In the genomic region with DNA sequence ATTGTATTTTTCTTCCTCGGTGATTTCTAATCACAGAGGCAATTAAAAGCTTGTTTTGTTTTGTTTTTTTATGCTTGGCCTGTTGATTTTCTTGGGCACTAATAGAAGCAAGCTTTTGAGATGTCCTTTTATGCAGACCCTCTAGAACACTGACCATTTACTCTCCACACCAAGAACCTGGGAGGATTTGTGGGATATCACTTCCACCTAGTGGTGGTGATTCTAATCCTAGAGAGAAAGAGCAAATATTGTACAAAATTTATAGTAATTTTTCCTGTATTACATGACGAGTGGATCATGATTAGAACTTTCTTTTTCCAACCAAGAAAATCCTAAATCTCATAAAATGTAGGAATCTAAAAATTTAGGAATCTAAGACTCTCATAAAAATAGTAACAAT, we compare ENCODE assay signal across 8 cellular contexts. TPM values are rescaled to one million over a fixed set of nuclear protein-coding genes. Genes with fewer than 3 reads are reported as not detected.
DNase-seq lines count a peak whose midpoint lies in the region; ATAC-seq and TF ChIP-seq lines count a peak whose summit lies in the region.

No MANE protein-coding gene starts in this region.

- H3K9ac ChIP-seq in H9 (ENCODE audit: extremely low read depth, insufficient read length, low read length): no peak overlapping the region

- H2AK5ac ChIP-seq in H9 (ENCODE audit: insufficient read length, low read length): no peak overlapping the region

- DNase-seq in ACHN (peak; percentile 48), H9 (no peak), T-helper 17 cell (no peak), glutamatergic neuron (no peak), HPDE6-E6E7 (ENCODE audit: extremely low spot score) (no peak), amniotic stem cell (lab: John Stamatoyannopoulos, UW) (no peak)

- H3K14ac ChIP-seq in H9 (ENCODE audit: insufficient read depth, low read length): no peak overlapping the region

- H3K4me1 Mint-ChIP-seq in H9 (peaks cover 0 to 2% of the 10 kb centered on the region in 2 experiments; a peak in 1 of 4 replicates), T-helper 17 cell (peaks cover 12% of the 10 kb centered on the region), glutamatergic neuron (ENCODE audit: low read depth, unreplicated experiment) (no peaks in the 10 kb centered on the region)

- no peaks in the 10 kb centered on the region for H3K79me1 ChIP-seq in H9 (ENCODE audit: insufficient read depth, low read depth, low read length, poor library complexity, severe bottlenecking)

- H3K36me3 Mint-ChIP-seq in H9 (ENCODE audit: insufficient read depth in 1 of 3, low read depth in 3 of 3): no peaks in the 10 kb centered on the region
- H3K36me3 Mint-ChIP-seq in T-helper 17 cell (ENCODE audit: low read depth): peaks cover 2% of the 10 kb centered on the region
- no peaks in the 10 kb centered on the region for H3K36me3 Mint-ChIP-seq in glutamatergic neuron (ENCODE audit: unreplicated experiment)

- no peak overlapping the region for H3K56ac ChIP-seq in H9 (ENCODE audit: insufficient read length, low read depth, low read length)

- H4K8ac ChIP-seq in H9 (replicated peaks; ENCODE audit: insufficient read length, low read depth, low read length): no peak overlapping the region

- no peaks in the 10 kb centered on the region for H3K9me3 ChIP-seq in H9 (ENCODE audit: control insufficient read depth, low read depth, low read length)
- no peaks in the 10 kb centered on the region for H3K9me3 ChIP-seq in T-helper 17 cell (ENCODE audit: control insufficient read depth, low read length, poor library complexity, severe bottlenecking)

- no peak overlapping the region for H4K5ac ChIP-seq in H9 (ENCODE audit: insufficient read length, low read depth, low read length)

- no peak overlapping the region for H2AFZ ChIP-seq in H9 (ENCODE audit: low read length)

- H3K23me2 ChIP-seq in H9 (ENCODE audit: insufficient read length, low read depth, low read length, poor library complexity, severe bottlenecking): no peaks in the 10 kb centered on the region

- no peak overlapping the region for H3K27ac ChIP-seq in H9 (ENCODE audit: insufficient read length, low read depth, low read length)

- in situ Hi-C loops in ACHN (cut with HindIII; ENCODE audit: low pct_ligation_motif_present, low pct_unique_long_range_greater_than_20kb, low sequenced_read_pairs): no loop called here

- no peaks in the 10 kb centered on the region for H3K4me1 ChIP-seq in H9 (ENCODE audit: insufficient read depth, low read length)

- no peak overlapping the region for H2BK5ac ChIP-seq in H9 (ENCODE audit: insufficient read length, low read length)

- no peak overlapping the region for H2BK120ac ChIP-seq in H9 (ENCODE audit: low read depth, low read length, poor library complexity, severe bottlenecking)

- H2BK15ac ChIP-seq in H9 (ENCODE audit: low read depth, low read length): no peak overlapping the region

- H3K9me3 Mint-ChIP-seq in H9 (no peaks in the 10 kb centered on the region), glutamatergic neuron (ENCODE audit: unreplicated experiment) (peaks cover 1% of the 10 kb centered on the region)

- no peak overlapping the region for H3T11ph ChIP-seq in H9 (ENCODE audit: low read length)

- peak; percentile 64 for TF ChIP-seq CTCF in H9 (conservative IDR thresholded peaks at IDR 0.05)
- TF ChIP-seq CTCF in glutamatergic neuron (IDR thresholded peaks at IDR 0.05; ENCODE audit: partially characterized antibody, unreplicated experiment): peak; percentile 16

- H3K4me3 Mint-ChIP-seq in H9 (no peak overlapping the region), T-helper 17 cell (no peak overlapping the region), glutamatergic neuron (ENCODE audit: unreplicated experiment) (no peak overlapping the region)

- no peak overlapping the region for H4K91ac ChIP-seq in H9 (ENCODE audit: insufficient read length, low read depth, low read length)

- H3K27ac Mint-ChIP-seq in H9 (no peak overlapping the region), T-helper 17 cell (peak overlapping the region; percentile 53), glutamatergic neuron (ENCODE audit: unreplicated experiment) (no peak overlapping the region)

- no peak overlapping the region for H3K4me2 ChIP-seq in H9 (ENCODE audit: insufficient read depth, insufficient read length, low read length)

- no CpG with 5 or more reads among the region's 2 CpGs for WGBS in H9 (ENCODE audit: extremely low coverage, insufficient read length, low lambda C conversion rate)

- H3K27me3 Mint-ChIP-seq in H9 (ENCODE audit: low read depth) (no peaks in the 10 kb centered on the region; the same call in 1 of the 2 replicates), T-helper 17 cell (no peaks in the 10 kb centered on the region), glutamatergic neuron (ENCODE audit: unreplicated experiment) (no peaks in the 10 kb centered on the region)

- no peaks in the 10 kb centered on the region for H3K79me2 ChIP-seq in H9 (ENCODE audit: insufficient read depth, low read length)

- no peak for ATAC-seq in T-helper 17 cell
- no peak for ATAC-seq in GM21529 (IDR thresholded peaks at IDR 0.05; ENCODE audit: unreplicated experiment)
- ATAC-seq in GM18511 (IDR thresholded peaks at IDR 0.05; ENCODE audit: unreplicated experiment): no peak

- no peak overlapping the region for H2BK20ac ChIP-seq in H9 (ENCODE audit: low read depth, low read length, poor library complexity, severe bottlenecking)

- no peak overlapping the region for H3K4ac ChIP-seq in H9 (ENCODE audit: low read depth, low read length)

- H2BK12ac ChIP-seq in H9 (ENCODE audit: insufficient read length, low read depth, low read length): no peak overlapping the region

- no peak overlapping the region for H3K23ac ChIP-seq in H9 (ENCODE audit: insufficient read length, low read depth, low read length)

- no peaks in the 10 kb centered on the region for H3K27me3 ChIP-seq in H9 (ENCODE audit: insufficient read depth, low read length)

- H4K20me1 ChIP-seq in H9 (ENCODE audit: control insufficient read depth, insufficient read depth, insufficient read length): no peaks in the 10 kb centered on the region

- H3K18ac ChIP-seq in H9 (ENCODE audit: insufficient read length, low read depth, low read length): no peak overlapping the region

RNA-seq across cellular contexts. Expression of gene NEMP2, which starts 23.4 kb away (rescaled TPM):
- total RNA-seq in H9 (2021): 5.3 and 6.6 TPM in 2 replicates
- 10 to 100 TPM; 12.7 to 15.1 TPM for total RNA-seq in T-helper 17 cell
- 2.1 TPM for total RNA-seq in glutamatergic neuron (ENCODE audit: unreplicated experiment)
